In the genomic region with DNA sequence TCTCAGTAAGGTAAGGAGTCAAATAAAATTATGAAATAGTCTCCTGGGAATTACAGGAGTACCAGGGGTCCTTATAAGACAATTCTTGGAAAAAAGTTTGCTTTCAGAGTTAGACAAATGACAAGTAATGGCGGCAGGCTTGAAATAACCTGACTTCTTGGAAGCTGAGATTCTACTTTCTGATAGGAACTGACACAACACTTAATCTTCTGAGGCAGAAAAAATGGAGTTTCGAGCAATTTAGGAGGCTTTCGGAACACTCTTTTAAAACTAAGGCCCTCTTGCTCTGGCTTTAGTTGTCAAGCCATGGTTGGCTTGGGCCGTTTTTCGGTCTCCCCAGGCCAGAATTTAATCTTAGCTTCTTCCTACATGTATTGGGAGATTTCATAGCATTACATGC, we compare ENCODE assay signal across 1 cellular context.
A peak's percentile ranks its signal among the peaks of the same experiment; 100 is the strongest.
TF ChIP-seq lines count a peak whose summit lies in the region.

No MANE protein-coding gene starts in this region.

TF ChIP-seq in K562, 482 proteins besides CTCF, POLR2A, EP300 and RAD21 (continued from another document):
- no peak for TF ChIP-seq ZEB2 (IDR thresholded peaks at IDR 0.05)
- TF ChIP-seq GTF2F1 (IDR thresholded peaks at IDR 0.05; ENCODE audit: low read depth, low read length): no peak
- TF ChIP-seq, protein P1, sequence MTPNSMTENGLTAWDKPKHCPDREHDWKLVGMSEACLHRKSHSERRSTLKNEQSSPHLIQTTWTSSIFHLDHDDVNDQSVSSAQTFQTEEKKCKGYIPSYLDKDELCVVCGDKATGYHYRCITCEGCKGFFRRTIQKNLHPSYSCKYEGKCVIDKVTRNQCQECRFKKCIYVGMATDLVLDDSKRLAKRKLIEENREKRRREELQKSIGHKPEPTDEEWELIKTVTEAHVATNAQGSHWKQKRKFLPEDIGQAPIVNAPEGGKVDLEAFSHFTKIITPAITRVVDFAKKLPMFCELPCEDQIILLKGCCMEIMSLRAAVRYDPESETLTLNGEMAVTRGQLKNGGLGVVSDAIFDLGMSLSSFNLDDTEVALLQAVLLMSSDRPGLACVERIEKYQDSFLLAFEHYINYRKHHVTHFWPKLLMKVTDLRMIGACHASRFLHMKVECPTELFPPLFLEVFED (CRISPR knock-in tag; conservative IDR thresholded peaks at IDR 0.05): no peak
- peak; percentile 32; the same call in 1 of the 2 replicates for TF ChIP-seq STAT5A (IDR thresholded peaks at IDR 0.05; ENCODE audit: borderline replicate concordance, low read length)
- TF ChIP-seq RHOXF2B (CRISPR knock-in tag; conservative IDR thresholded peaks at IDR 0.05): no peak
- 0 out of 4 replicates have a peak, but pooled peaks of 1 of the 2 experiments have one; percentile 8 for TF ChIP-seq TBL1XR1 (IDR thresholded peaks at IDR 0.05; ENCODE audit: low read length in 2 of 2)
- peak; percentile 90 for TF ChIP-seq MEIS2 (IDR thresholded peaks at IDR 0.05; ENCODE audit: partially characterized antibody)
- TF ChIP-seq, protein P2, sequence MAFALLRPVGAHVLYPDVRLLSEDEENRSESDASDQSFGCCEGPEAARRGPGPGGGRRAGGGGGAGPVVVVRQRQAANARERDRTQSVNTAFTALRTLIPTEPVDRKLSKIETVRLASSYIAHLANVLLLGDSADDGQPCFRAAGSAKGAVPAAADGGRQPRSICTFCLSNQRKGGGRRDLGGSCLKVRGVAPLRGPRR (CRISPR knock-in tag; IDR thresholded peaks at IDR 0.05): no peak
- TF ChIP-seq, protein P3, sequence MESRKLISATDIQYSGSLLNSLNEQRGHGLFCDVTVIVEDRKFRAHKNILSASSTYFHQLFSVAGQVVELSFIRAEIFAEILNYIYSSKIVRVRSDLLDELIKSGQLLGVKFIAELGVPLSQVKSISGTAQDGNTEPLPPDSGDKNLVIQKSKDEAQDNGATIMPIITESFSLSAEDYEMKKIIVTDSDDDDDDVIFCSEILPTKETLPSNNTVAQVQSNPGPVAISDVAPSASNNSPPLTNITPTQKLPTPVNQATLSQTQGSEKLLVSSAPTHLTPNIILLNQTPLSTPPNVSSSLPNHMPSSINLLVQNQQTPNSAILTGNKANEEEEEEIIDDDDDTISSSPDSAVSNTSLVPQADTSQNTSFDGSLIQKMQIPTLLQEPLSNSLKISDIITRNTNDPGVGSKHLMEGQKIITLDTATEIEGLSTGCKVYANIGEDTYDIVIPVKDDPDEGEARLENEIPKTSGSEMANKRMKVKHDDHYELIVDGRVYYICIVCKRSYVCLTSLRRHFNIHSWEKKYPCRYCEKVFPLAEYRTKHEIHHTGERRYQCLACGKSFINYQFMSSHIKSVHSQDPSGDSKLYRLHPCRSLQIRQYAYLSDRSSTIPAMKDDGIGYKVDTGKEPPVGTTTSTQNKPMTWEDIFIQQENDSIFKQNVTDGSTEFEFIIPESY (CRISPR knock-in tag; IDR thresholded peaks at IDR 0.05): no peak
- TF ChIP-seq, protein P4, sequence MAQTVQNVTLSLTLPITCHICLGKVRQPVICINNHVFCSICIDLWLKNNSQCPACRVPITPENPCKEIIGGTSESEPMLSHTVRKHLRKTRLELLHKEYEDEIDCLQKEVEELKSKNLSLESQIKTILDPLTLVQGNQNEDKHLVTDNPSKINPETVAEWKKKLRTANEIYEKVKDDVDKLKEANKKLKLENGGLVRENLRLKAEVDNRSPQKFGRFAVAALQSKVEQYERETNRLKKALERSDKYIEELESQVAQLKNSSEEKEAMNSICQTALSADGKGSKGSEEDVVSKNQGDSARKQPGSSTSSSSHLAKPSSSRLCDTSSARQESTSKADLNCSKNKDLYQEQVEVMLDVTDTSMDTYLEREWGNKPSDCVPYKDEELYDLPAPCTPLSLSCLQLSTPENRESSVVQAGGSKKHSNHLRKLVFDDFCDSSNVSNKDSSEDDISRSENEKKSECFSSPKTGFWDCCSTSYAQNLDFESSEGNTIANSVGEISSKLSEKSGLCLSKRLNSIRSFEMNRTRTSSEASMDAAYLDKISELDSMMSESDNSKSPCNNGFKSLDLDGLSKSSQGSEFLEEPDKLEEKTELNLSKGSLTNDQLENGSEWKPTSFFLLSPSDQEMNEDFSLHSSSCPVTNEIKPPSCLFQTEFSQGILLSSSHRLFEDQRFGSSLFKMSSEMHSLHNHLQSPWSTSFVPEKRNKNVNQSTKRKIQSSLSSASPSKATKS (CRISPR knock-in tag; IDR thresholded peaks at IDR 0.05): no peak
- TF ChIP-seq SMARCE1 (IDR thresholded peaks at IDR 0.05): no peak
- no peak for TF ChIP-seq ZFP30 (CRISPR knock-in tag; IDR thresholded peaks at IDR 0.05; ENCODE audit: borderline replicate concordance)
- TF ChIP-seq, protein P5, sequence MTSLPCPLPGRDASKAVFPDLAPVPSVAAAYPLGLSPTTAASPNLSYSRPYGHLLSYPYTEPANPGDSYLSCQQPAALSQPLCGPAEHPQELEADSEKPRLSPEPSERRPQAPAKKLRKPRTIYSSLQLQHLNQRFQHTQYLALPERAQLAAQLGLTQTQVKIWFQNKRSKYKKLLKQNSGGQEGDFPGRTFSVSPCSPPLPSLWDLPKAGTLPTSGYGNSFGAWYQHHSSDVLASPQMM (CRISPR knock-in tag; IDR thresholded peaks at IDR 0.05): no peak
- TF ChIP-seq, protein P6, sequence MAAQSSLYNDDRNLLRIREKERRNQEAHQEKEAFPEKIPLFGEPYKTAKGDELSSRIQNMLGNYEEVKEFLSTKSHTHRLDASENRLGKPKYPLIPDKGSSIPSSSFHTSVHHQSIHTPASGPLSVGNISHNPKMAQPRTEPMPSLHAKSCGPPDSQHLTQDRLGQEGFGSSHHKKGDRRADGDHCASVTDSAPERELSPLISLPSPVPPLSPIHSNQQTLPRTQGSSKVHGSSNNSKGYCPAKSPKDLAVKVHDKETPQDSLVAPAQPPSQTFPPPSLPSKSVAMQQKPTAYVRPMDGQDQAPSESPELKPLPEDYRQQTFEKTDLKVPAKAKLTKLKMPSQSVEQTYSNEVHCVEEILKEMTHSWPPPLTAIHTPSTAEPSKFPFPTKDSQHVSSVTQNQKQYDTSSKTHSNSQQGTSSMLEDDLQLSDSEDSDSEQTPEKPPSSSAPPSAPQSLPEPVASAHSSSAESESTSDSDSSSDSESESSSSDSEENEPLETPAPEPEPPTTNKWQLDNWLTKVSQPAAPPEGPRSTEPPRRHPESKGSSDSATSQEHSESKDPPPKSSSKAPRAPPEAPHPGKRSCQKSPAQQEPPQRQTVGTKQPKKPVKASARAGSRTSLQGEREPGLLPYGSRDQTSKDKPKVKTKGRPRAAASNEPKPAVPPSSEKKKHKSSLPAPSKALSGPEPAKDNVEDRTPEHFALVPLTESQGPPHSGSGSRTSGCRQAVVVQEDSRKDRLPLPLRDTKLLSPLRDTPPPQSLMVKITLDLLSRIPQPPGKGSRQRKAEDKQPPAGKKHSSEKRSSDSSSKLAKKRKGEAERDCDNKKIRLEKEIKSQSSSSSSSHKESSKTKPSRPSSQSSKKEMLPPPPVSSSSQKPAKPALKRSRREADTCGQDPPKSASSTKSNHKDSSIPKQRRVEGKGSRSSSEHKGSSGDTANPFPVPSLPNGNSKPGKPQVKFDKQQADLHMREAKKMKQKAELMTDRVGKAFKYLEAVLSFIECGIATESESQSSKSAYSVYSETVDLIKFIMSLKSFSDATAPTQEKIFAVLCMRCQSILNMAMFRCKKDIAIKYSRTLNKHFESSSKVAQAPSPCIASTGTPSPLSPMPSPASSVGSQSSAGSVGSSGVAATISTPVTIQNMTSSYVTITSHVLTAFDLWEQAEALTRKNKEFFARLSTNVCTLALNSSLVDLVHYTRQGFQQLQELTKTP (IDR thresholded peaks at IDR 0.05; ENCODE audit: low read depth in 1 of 2, partially characterized antibody in 2 of 2): no peak
- TF ChIP-seq TCF3 (CRISPR knock-in tag; IDR thresholded peaks at IDR 0.05): no peak
- TF ChIP-seq KLF10 (CRISPR knock-in tag; IDR thresholded peaks at IDR 0.05): no peak
- TF ChIP-seq KHSRP (IDR thresholded peaks at IDR 0.05): no peak
- TF ChIP-seq PRPF4 (IDR thresholded peaks at IDR 0.05; ENCODE audit: insufficient read depth, low read depth, low read length, poor library complexity, severe bottlenecking): no peak
- TF ChIP-seq, protein P7, sequence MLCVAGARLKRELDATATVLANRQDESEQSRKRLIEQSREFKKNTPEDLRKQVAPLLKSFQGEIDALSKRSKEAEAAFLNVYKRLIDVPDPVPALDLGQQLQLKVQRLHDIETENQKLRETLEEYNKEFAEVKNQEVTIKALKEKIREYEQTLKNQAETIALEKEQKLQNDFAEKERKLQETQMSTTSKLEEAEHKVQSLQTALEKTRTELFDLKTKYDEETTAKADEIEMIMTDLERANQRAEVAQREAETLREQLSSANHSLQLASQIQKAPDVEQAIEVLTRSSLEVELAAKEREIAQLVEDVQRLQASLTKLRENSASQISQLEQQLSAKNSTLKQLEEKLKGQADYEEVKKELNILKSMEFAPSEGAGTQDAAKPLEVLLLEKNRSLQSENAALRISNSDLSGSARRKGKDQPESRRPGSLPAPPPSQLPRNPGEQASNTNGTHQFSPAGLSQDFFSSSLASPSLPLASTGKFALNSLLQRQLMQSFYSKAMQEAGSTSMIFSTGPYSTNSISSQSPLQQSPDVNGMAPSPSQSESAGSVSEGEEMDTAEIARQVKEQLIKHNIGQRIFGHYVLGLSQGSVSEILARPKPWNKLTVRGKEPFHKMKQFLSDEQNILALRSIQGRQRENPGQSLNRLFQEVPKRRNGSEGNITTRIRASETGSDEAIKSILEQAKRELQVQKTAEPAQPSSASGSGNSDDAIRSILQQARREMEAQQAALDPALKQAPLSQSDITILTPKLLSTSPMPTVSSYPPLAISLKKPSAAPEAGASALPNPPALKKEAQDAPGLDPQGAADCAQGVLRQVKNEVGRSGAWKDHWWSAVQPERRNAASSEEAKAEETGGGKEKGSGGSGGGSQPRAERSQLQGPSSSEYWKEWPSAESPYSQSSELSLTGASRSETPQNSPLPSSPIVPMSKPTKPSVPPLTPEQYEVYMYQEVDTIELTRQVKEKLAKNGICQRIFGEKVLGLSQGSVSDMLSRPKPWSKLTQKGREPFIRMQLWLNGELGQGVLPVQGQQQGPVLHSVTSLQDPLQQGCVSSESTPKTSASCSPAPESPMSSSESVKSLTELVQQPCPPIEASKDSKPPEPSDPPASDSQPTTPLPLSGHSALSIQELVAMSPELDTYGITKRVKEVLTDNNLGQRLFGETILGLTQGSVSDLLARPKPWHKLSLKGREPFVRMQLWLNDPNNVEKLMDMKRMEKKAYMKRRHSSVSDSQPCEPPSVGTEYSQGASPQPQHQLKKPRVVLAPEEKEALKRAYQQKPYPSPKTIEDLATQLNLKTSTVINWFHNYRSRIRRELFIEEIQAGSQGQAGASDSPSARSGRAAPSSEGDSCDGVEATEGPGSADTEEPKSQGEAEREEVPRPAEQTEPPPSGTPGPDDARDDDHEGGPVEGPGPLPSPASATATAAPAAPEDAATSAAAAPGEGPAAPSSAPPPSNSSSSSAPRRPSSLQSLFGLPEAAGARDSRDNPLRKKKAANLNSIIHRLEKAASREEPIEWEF (CRISPR knock-in tag; IDR thresholded peaks at IDR 0.05): no peak
- no peak for TF ChIP-seq NFE2 (IDR thresholded peaks at IDR 0.05; ENCODE audit: low read depth)
- TF ChIP-seq, protein P8, sequence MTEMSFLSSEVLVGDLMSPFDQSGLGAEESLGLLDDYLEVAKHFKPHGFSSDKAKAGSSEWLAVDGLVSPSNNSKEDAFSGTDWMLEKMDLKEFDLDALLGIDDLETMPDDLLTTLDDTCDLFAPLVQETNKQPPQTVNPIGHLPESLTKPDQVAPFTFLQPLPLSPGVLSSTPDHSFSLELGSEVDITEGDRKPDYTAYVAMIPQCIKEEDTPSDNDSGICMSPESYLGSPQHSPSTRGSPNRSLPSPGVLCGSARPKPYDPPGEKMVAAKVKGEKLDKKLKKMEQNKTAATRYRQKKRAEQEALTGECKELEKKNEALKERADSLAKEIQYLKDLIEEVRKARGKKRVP (CRISPR knock-in tag; IDR thresholded peaks at IDR 0.05): no peak
- TF ChIP-seq ERF (CRISPR knock-in tag; IDR thresholded peaks at IDR 0.05): no peak
- TF ChIP-seq, protein P9, sequence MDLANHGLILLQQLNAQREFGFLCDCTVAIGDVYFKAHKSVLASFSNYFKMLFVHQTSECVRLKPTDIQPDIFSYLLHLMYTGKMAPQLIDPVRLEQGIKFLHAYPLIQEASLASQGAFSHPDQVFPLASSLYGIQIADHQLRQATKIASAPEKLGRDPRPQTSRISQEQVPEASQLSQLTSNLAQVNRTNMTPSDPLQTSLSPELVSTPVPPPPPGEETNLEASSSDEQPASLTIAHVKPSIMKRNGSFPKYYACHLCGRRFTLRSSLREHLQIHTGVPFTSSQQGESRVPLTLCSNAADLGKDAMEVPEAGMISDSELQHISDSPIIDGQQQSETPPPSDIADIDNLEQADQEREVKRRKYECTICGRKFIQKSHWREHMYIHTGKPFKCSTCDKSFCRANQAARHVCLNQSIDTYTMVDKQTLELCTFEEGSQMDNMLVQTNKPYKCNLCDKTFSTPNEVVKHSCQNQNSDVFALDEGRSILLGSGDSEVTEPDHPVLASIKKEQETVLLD (IDR thresholded peaks at IDR 0.05): no peak
- no peak for TF ChIP-seq ZNF699 (CRISPR knock-in tag; IDR thresholded peaks at IDR 0.05; ENCODE audit: insufficient replicate concordance)
- 0 out of 2 replicates have a peak, but pooled peaks have one; percentile 28 for TF ChIP-seq MEF2D (tag; conservative IDR thresholded peaks at IDR 0.05; ENCODE audit: low read depth)
- no peak for TF ChIP-seq BRCA1 (IDR thresholded peaks at IDR 0.05)
- TF ChIP-seq BRCA1 (CRISPR knock-in tag; IDR thresholded peaks at IDR 0.05): no peak
TF ChIP-seq in K562: peak in this region for 8.
